1 cellular context compared by ENCODE assay signal in the genomic region with DNA sequence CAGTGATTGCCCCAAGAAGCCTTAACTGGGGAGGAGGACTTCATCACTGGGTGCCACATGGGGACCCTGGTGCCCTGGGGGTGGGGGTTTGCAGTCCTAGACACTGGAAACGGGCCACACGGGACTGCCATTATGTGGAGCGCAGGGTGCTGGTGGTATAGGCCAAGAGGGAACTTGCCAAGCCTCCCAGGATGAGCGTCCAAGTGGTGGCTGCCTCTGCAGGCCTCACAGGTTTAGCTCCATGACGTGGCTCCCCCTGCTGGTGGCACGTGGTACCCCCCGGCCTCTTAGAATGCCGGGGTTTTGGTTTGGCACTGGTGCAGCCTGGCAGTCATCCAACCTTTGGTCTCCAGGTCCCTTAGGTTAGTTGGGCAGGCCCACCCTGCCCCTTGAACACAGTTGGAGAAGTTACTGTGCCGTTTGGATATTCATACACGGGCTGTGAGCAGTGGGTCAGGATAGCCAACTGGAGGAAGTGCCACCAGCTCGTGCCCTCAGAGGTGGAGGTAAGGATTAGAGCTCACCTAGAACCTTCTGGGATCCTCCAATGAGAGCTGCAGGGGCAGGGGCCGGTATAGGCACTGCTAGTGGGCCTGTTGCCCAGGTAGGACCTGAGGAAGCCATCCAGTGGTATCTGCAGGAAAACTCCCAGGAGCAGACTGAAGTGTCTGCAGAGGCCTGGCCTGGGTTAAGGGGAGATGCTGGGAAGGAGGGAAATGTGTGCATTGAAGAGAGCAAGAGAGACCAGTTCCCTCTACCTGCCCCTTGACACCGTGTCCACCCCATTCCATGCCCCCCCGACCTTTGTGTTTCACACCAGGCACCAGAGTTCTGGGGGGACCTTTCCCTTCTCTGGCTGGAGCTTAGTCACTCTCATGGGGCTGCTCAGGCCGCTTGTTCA.
TF ChIP-seq lines count a peak whose summit lies in the region.

No MANE protein-coding gene starts in this region.

TF ChIP-seq in HepG2, 621 proteins besides CTCF, POLR2A, EP300 and RAD21 (continued from another document and continues in another):
- TF ChIP-seq, protein P1, sequence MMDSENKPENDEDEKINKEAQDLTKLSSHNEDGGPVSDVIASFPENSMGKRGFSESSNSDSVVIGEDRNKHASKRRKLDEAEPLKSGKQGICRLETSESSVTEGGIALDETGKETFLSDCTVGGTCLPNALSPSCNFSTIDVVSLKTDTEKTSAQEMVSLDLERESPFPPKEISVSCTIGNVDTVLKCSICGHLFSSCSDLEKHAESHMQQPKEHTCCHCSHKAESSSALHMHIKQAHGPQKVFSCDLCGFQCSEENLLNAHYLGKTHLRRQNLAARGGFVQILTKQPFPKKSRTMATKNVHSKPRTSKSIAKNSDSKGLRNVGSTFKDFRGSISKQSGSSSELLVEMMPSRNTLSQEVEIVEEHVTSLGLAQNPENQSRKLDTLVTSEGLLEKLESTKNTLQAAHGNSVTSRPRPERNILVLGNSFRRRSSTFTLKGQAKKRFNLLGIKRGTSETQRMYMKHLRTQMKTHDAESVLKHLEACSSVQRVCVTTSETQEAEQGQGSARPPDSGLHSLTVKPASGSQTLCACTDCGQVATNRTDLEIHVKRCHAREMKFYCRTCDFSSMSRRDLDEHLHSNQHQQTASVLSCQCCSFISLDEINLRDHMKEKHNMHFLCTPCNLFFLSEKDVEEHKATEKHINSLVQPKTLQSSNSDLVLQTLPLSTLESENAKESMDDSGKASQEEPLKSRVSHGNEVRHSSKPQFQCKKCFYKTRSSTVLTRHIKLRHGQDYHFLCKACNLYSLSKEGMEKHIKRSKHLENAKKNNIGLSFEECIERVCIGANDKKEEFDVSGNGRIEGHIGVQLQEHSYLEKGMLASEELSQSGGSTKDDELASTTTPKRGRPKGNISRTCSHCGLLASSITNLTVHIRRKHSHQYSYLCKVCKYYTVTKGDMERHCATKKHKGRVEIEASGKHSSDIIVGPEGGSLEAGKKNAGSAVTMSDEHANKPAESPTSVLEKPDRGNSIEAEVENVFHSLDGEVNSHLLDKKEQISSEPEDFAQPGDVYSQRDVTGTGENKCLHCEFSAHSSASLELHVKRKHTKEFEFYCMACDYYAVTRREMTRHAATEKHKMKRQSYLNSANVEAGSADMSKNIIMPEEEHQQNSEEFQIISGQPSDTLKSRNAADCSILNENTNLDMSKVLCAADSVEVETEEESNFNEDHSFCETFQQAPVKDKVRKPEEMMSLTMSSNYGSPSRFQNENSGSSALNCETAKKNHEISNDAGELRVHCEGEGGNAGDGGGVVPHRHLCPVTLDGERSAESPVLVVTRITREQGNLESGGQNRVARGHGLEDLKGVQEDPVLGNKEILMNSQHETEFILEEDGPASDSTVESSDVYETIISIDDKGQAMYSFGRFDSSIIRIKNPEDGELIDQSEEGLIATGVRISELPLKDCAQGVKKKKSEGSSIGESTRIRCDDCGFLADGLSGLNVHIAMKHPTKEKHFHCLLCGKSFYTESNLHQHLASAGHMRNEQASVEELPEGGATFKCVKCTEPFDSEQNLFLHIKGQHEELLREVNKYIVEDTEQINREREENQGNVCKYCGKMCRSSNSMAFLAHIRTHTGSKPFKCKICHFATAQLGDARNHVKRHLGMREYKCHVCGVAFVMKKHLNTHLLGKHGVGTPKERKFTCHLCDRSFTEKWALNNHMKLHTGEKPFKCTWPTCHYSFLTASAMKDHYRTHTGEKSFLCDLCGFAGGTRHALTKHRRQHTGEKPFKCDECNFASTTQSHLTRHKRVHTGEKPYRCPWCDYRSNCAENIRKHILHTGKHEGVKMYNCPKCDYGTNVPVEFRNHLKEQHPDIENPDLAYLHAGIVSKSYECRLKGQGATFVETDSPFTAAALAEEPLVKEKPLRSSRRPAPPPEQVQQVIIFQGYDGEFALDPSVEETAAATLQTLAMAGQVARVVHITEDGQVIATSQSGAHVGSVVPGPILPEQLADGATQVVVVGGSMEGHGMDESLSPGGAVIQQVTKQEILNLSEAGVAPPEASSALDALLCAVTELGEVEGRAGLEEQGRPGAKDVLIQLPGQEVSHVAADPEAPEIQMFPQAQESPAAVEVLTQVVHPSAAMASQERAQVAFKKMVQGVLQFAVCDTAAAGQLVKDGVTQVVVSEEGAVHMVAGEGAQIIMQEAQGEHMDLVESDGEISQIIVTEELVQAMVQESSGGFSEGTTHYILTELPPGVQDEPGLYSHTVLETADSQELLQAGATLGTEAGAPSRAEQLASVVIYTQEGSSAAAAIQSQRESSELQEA (CRISPR knock-in tag; IDR thresholded peaks at IDR 0.05; ENCODE audit: not compliant biosample characterization) = no peak
- TF ChIP-seq HCFC1 (IDR thresholded peaks at IDR 0.05; ENCODE audit: low read depth, low read length) = peak; percentile 31; the same call in 1 of the 2 replicates
- TF ChIP-seq ZNF572 (CRISPR knock-in tag; IDR thresholded peaks at IDR 0.05) = no peak
- TF ChIP-seq ZKSCAN5 (CRISPR knock-in tag; IDR thresholded peaks at IDR 0.05) = 0 out of 2 replicates have a peak, but pooled peaks have one; percentile 14
- TF ChIP-seq NCOA2 (CRISPR knock-in tag; IDR thresholded peaks at IDR 0.05) = peak; percentile 24
- TF ChIP-seq, protein P2, sequence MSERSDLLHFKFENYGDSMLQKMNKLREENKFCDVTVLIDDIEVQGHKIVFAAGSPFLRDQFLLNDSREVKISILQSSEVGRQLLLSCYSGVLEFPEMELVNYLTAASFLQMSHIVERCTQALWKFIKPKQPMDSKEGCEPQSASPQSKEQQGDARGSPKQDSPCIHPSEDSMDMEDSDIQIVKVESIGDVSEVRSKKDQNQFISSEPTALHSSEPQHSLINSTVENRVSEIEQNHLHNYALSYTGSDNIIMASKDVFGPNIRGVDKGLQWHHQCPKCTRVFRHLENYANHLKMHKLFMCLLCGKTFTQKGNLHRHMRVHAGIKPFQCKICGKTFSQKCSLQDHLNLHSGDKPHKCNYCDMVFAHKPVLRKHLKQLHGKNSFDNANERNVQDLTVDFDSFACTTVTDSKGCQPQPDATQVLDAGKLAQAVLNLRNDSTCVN (CRISPR knock-in tag; IDR thresholded peaks at IDR 0.05; ENCODE audit: borderline replicate concordance) = peak; percentile 55; the same call in 1 of the 2 replicates
- TF ChIP-seq MAZ (IDR thresholded peaks at IDR 0.05; ENCODE audit: borderline replicate concordance, low read depth, low read length) = peak; percentile 81
- TF ChIP-seq MAZ (CRISPR knock-in tag; IDR thresholded peaks at IDR 0.05; ENCODE audit: low read depth) = peak; percentile 73
- TF ChIP-seq MIER2 (CRISPR knock-in tag; IDR thresholded peaks at IDR 0.05) = peak; percentile 68; the same call in 1 of the 2 replicates
- TF ChIP-seq GABPA (IDR thresholded peaks at IDR 0.05; ENCODE audit: low read depth, low read length) = no peak
- 0 out of 2 replicates have a peak, but pooled peaks have one; percentile 25 for TF ChIP-seq GABPA (CRISPR knock-in tag; IDR thresholded peaks at IDR 0.05; ENCODE audit: low read depth)
- peak; percentile 95 for TF ChIP-seq POLR2G (IDR thresholded peaks at IDR 0.05; ENCODE audit: low read depth, low read length)
- TF ChIP-seq NPAS2 (CRISPR knock-in tag; IDR thresholded peaks at IDR 0.05; ENCODE audit: borderline replicate concordance) = no peak
- TF ChIP-seq NFIC (IDR thresholded peaks at IDR 0.05; ENCODE audit: low read length) = peak; percentile 34; the same call in 1 of the 2 replicates
- TF ChIP-seq, protein P3, sequence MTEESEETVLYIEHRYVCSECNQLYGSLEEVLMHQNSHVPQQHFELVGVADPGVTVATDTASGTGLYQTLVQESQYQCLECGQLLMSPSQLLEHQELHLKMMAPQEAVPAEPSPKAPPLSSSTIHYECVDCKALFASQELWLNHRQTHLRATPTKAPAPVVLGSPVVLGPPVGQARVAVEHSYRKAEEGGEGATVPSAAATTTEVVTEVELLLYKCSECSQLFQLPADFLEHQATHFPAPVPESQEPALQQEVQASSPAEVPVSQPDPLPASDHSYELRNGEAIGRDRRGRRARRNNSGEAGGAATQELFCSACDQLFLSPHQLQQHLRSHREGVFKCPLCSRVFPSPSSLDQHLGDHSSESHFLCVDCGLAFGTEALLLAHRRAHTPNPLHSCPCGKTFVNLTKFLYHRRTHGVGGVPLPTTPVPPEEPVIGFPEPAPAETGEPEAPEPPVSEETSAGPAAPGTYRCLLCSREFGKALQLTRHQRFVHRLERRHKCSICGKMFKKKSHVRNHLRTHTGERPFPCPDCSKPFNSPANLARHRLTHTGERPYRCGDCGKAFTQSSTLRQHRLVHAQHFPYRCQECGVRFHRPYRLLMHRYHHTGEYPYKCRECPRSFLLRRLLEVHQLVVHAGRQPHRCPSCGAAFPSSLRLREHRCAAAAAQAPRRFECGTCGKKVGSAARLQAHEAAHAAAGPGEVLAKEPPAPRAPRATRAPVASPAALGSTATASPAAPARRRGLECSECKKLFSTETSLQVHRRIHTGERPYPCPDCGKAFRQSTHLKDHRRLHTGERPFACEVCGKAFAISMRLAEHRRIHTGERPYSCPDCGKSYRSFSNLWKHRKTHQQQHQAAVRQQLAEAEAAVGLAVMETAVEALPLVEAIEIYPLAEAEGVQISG (CRISPR knock-in tag; IDR thresholded peaks at IDR 0.05) = peak; percentile 87
- peak; percentile 62; the same call in 1 of the 2 replicates for TF ChIP-seq ARNT2 (CRISPR knock-in tag; IDR thresholded peaks at IDR 0.05; ENCODE audit: low read depth)
- peak; percentile 87 for TF ChIP-seq ZC3H13 (CRISPR knock-in tag; IDR thresholded peaks at IDR 0.05)
- no peak for TF ChIP-seq ZNF660 (CRISPR knock-in tag; IDR thresholded peaks at IDR 0.05; ENCODE audit: borderline replicate concordance, low read depth)
- TF ChIP-seq, protein P4, sequence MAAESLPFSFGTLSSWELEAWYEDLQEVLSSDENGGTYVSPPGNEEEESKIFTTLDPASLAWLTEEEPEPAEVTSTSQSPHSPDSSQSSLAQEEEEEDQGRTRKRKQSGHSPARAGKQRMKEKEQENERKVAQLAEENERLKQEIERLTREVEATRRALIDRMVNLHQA (CRISPR knock-in tag; IDR thresholded peaks at IDR 0.05) = no peak
- peak; percentile 62 for TF ChIP-seq MED8 (CRISPR knock-in tag; IDR thresholded peaks at IDR 0.05; ENCODE audit: insufficient replicate concordance)
- no peak for TF ChIP-seq NONO (IDR thresholded peaks at IDR 0.05)
- 0 out of 2 replicates have a peak, but pooled peaks have one; percentile 76 for TF ChIP-seq NONO (CRISPR knock-in tag; conservative IDR thresholded peaks at IDR 0.05)
- TF ChIP-seq, protein P5, sequence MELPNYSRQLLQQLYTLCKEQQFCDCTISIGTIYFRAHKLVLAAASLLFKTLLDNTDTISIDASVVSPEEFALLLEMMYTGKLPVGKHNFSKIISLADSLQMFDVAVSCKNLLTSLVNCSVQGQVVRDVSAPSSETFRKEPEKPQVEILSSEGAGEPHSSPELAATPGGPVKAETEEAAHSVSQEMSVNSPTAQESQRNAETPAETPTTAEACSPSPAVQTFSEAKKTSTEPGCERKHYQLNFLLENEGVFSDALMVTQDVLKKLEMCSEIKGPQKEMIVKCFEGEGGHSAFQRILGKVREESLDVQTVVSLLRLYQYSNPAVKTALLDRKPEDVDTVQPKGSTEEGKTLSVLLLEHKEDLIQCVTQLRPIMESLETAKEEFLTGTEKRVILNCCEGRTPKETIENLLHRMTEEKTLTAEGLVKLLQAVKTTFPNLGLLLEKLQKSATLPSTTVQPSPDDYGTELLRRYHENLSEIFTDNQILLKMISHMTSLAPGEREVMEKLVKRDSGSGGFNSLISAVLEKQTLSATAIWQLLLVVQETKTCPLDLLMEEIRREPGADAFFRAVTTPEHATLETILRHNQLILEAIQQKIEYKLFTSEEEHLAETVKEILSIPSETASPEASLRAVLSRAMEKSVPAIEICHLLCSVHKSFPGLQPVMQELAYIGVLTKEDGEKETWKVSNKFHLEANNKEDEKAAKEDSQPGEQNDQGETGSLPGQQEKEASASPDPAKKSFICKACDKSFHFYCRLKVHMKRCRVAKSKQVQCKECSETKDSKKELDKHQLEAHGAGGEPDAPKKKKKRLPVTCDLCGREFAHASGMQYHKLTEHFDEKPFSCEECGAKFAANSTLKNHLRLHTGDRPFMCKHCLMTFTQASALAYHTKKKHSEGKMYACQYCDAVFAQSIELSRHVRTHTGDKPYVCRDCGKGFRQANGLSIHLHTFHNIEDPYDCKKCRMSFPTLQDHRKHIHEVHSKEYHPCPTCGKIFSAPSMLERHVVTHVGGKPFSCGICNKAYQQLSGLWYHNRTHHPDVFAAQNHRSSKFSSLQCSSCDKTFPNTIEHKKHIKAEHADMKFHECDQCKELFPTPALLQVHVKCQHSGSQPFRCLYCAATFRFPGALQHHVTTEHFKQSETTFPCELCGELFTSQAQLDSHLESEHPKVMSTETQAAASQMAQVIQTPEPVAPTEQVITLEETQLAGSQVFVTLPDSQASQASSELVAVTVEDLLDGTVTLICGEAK (IDR thresholded peaks at IDR 0.05) = no peak
- TF ChIP-seq, protein P5 (CRISPR knock-in tag; IDR thresholded peaks at IDR 0.05) = peak; percentile 20; the same call in 1 of the 2 replicates
- peak; percentile 44 for TF ChIP-seq ELF1 (CRISPR knock-in tag; IDR thresholded peaks at IDR 0.05)
- TF ChIP-seq ZNF282 (IDR thresholded peaks at IDR 0.05; ENCODE audit: partially characterized antibody) = no peak
- TF ChIP-seq ZNF615 (CRISPR knock-in tag; IDR thresholded peaks at IDR 0.05; ENCODE audit: borderline replicate concordance) = no peak
- no peak; the same call in 1 of the 2 replicates for TF ChIP-seq ZNF230 (CRISPR knock-in tag; IDR thresholded peaks at IDR 0.05)
- TF ChIP-seq ZNF878 (CRISPR knock-in tag; IDR thresholded peaks at IDR 0.05) = peak; percentile 55; the same call in 1 of the 2 replicates
- peak; percentile 69; the same call in 1 of the 2 replicates for TF ChIP-seq RCOR2 (CRISPR knock-in tag; IDR thresholded peaks at IDR 0.05)
- TF ChIP-seq PHF21A (CRISPR knock-in tag; IDR thresholded peaks at IDR 0.05) = peak; percentile 37; the same call in 1 of the 2 replicates
- peak; percentile 32; the same call in 1 of the 2 replicates for TF ChIP-seq ZNF652 (CRISPR knock-in tag; IDR thresholded peaks at IDR 0.05; ENCODE audit: borderline replicate concordance, low read depth)
